Comparison of ENCODE assay signal across 12 cellular contexts in the genomic region with DNA sequence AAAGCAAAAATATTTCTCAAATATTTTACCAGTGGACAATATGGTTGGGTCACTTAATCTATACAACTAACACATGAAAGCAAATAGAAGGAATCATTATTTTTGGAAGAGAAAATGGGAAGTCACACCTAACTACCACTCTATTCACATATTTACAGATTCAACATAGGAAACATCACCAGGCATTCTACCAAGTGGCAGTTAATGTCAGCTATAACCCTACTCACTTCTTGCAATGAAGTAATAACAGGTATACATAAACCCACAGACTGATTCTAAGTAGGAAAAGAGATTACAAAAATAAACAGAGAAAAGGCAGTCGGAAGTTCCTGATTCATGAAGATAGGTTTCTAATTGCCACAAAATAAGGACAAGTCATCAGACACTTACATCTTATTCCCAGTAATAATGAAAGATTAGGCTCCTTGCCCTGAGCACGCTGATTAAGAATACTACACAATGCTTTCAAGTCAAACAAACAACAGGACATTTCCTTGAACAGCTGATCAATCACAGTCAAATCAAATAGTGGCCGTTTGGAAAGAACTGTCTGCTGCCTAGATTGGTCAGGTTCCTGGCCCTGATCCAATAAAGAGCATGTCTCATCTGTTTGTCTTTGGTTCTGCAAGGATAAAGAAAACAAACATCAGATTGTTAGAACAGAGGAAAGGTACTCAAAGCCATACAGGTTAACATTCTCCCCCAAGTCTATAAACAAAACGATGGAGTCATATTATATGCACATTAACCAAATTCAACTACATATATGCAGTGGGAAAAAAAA.
A peak's percentile ranks its signal among the peaks of the same experiment; 100 is the strongest.
DNase-seq lines count a peak whose midpoint lies in the region; ATAC-seq lines count a peak whose summit lies in the region.
"Had no signal": no experiment of that assay in that cellular context is flagged by ENCODE, and none has a peak within 500 bp of the region (broad histone marks: within the 10 kb centered on the region; RNA-seq: fewer than 3 reads in every experiment).

No MANE protein-coding gene starts in this region.

- ATAC-seq in HG03280 (IDR thresholded peaks at IDR 0.05; ENCODE audit: unreplicated experiment) (no peak), GM19023 (IDR thresholded peaks at IDR 0.05; ENCODE audit: unreplicated experiment) (no peak)

- peak; percentile 36 for DNase-seq in NCI-H82 (lab: John Stamatoyannopoulos, UW)
- DNase-seq in NCI-H82 treated with DMSO at 0.1 percent for 48 hours (lab: John Stamatoyannopoulos, UW; ENCODE audit: unreplicated experiment), result no peak
- peak; percentile 72 for DNase-seq in NCI-H510A (lab: John Stamatoyannopoulos, UW)
- peak; percentile 37 to 93 for DNase-seq in dermis microvascular lymphatic vessel endothelial cell (ENCODE audit: low read depth in 2 of 2)
- DNase-seq in superior temporal gyrus (ENCODE audit: extremely low spot score), result peak; percentile 6
- no peak for DNase-seq in CD1c-positive myeloid dendritic cell (ENCODE audit: extremely low spot score)
- DNase-seq: activated CD4-positive, alpha-beta T cell treated with anti-CD3 and anti-CD28 coated beads, Interleukin-2, amount 50 U/mL, for 48 hours; activated naive CD8-positive, alpha-beta T cell treated with anti-CD3 and anti-CD28 coated beads, Interleukin-2, amount 10 ng/mL, durations not matched to agents 7 days and 5 days; DND-41; NCI-H524 treated with DMSO at 0.1 percent for 48 hours had no signal

Comparison
In these comparisons a context has a peak if more than half of its experiments do, and no peak if none do; other contexts are left out.
1. DNase-seq: peak in NCI-H82 (single experiment), NCI-H510A (single experiment), dermis microvascular lymphatic vessel endothelial cell (2 of 2) and superior temporal gyrus (single experiment); none in NCI-H82 treated with DMSO at 0.1 percent for 48 hours (single experiment) and CD1c-positive myeloid dendritic cell (single experiment).